20 cellular contexts compared by ENCODE assay signal in the genomic region with DNA sequence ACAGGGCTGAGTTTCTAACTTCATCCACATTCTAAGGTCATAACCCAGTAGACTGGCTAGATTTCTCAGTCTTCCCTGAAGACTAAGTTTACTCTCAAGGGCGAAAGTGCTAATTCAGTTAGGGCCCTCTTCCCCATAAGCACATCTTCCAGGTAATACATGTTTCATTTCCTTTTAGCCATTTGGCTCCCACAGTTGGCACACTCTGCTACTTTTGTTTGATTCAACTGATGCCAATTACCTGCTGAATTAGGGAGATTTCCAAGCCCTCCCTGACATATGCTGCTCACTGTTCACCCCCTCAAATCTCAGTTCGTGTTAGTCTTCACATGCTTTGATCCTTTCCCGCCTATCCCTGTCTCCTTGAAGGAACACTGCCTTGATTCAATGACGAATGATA. TPM values are rescaled to one million over a fixed set of nuclear protein-coding genes. Genes with fewer than 3 reads are reported as not detected.
DNase-seq lines count a peak whose midpoint lies in the region; ATAC-seq and TF ChIP-seq lines count a peak whose summit lies in the region.
"Had no signal": no experiment of that assay in that cellular context is flagged by ENCODE, and none has a peak within 500 bp of the region (broad histone marks: within the 10 kb centered on the region; RNA-seq: fewer than 3 reads in every experiment).

No MANE protein-coding gene starts in this region.

- H3K27me3 ChIP-seq in IMR-90 (ENCODE audit: control insufficient read depth, insufficient read depth, low read length) (no peaks in the 10 kb centered on the region; the same call in 1 of the 2 replicates), lower lobe of right lung (ENCODE audit: low read depth) (no peaks in the 10 kb centered on the region)
- H3K27me3 ChIP-seq: BLaER1 had no signal

- H3K4me3 ChIP-seq in IMR-90 (ENCODE audit: insufficient read depth, low read depth, low read length) (no peak overlapping the region), lower lobe of right lung (no peak overlapping the region)
- H3K4me3 ChIP-seq: BLaER1, GM12878, GM23338, HAP-1 had no signal

- H4K5ac ChIP-seq in IMR-90 (ENCODE audit: low read depth, low read length), result no peak overlapping the region

- POLR2A ChIA-PET in IMR-90 (lab: Charles Lee; ENCODE audit: unreplicated experiment), result no interaction called here

- H4K8ac ChIP-seq in IMR-90 (ENCODE audit: low read depth in 2 of 2, low read length in 2 of 2), result no peak overlapping the region

- no TSS peak for BruUV-seq in IMR-90 (replicated peaks; lab: Mats Ljungman, UMichigan)

- H3K4me2 ChIP-seq in IMR-90 (ENCODE audit: low read depth, low read length), result no peak overlapping the region
- H3K4me2 ChIP-seq: BLaER1, GM23338 had no signal

- no peaks in the 10 kb centered on the region for H4K20me1 ChIP-seq in IMR-90 (ENCODE audit: insufficient read depth, low read length)
- H4K20me1 ChIP-seq: BLaER1 had no signal

- ATAC-seq in IMR-90 (ENCODE audit: low read depth), result no peak
- no peak for ATAC-seq in lower lobe of right lung
- ATAC-seq: CD8-positive, alpha-beta T cell; GM12878; GM23338 had no signal

- H3K4ac ChIP-seq in IMR-90 (ENCODE audit: low read depth, low read length), result no peak overlapping the region

- no peak overlapping the region for H3K23ac ChIP-seq in IMR-90 (ENCODE audit: low read depth, low read length)

- TF ChIP-seq CTCF in IMR-90 (conservative IDR thresholded peaks at IDR 0.05; ENCODE audit: low read depth, low read length) (no peak), lower lobe of right lung (IDR thresholded peaks at IDR 0.05) (no peak)

- H3K27ac ChIP-seq in IMR-90 (ENCODE audit: insufficient read depth, low read length) (no peak overlapping the region), lower lobe of right lung (no peak overlapping the region)
- H3K27ac ChIP-seq: 22Rv1, BLaER1, C4-2B had no signal

- H2BK20ac ChIP-seq in IMR-90 (ENCODE audit: low read depth, low read length), result 0 out of 2 replicates have a peak overlapping the region, but pooled peaks have one; percentile 10

- no peak overlapping the region for H3K18ac ChIP-seq in IMR-90 (ENCODE audit: low read depth, low read length)

- H3K4me1 ChIP-seq in IMR-90 (ENCODE audit: control insufficient read depth, insufficient read depth, low read length) (peaks cover 3% of the 10 kb centered on the region; the same call in 1 of the 2 replicates), lower lobe of right lung (no peaks in the 10 kb centered on the region)
- H3K4me1 ChIP-seq: BLaER1, Caco-2, HAP-1 had no signal

- no peaks in the 10 kb centered on the region for H3K79me1 ChIP-seq in IMR-90 (ENCODE audit: low read depth in 1 of 2, low read length in 2 of 2)

- H4K91ac ChIP-seq in IMR-90 (ENCODE audit: insufficient read depth, low read depth, low read length), result no peak overlapping the region

- intact Hi-C loops in IMR-90 (cut with micrococcal nuclease), result no loop called here
- intact Hi-C loops in lower lobe of right lung (cut with DNase I), result no loop called here

- H3K56ac ChIP-seq in IMR-90 (ENCODE audit: extremely low read depth, insufficient read depth, low read length), result no peak overlapping the region

- no peak overlapping the region for H2AK5ac ChIP-seq in IMR-90 (ENCODE audit: low read depth, low read length)

- no peak for TF ChIP-seq RAD21 in IMR-90 (IDR thresholded peaks at IDR 0.05; ENCODE audit: low read length)

- in situ Hi-C loops in IMR-90 (cut with MboI; ENCODE audit: low sequenced_read_pairs), result no loop called here

- no peak overlapping the region for H2AK9ac ChIP-seq in IMR-90 (replicated peaks; ENCODE audit: low read depth, low read length, poor library complexity)

- no peak overlapping the region for H2BK15ac ChIP-seq in IMR-90 (ENCODE audit: low read depth, low read length)

- no peak overlapping the region for H3K14ac ChIP-seq in IMR-90 (replicated peaks; ENCODE audit: low read depth, low read length)

- no peak overlapping the region for H2BK5ac ChIP-seq in IMR-90 (ENCODE audit: low read depth, low read length, poor library complexity, severe bottlenecking)

- no peaks in the 10 kb centered on the region for H3K9me1 ChIP-seq in IMR-90 (ENCODE audit: insufficient read depth, low read length)

- DNase-seq in NCI-H82 (lab: John Stamatoyannopoulos, UW) (peak; percentile 4), NCI-H82 treated with DMSO at 0.1 percent for 48 hours (lab: John Stamatoyannopoulos, UW; ENCODE audit: unreplicated experiment) (no peak), IMR-90 (no peak), cerebellar cortex (ENCODE audit: low spot score) (peak; percentile 66), lower lobe of right lung (no peak), NCI-H1694 (lab: John Stamatoyannopoulos, UW) (no peak)
- no peak for DNase-seq in activated effector memory CD4-positive, alpha-beta T cell treated with Interleukin-2 at 50 U/mL for 16 hours
- DNase-seq: Caco-2; CD4-positive, CD25-positive, alpha-beta regulatory T cell; CD8-positive, alpha-beta T cell; DMS153; DND-41; GDM1; HFFc6 had no signal

- no peak for TF ChIP-seq POLR2A in IMR-90 (IDR thresholded peaks at IDR 0.05; ENCODE audit: low read depth, low read length)

- H3K9me3 ChIP-seq in IMR-90 (ENCODE audit: control insufficient read depth, insufficient read depth, low read length) (no peaks in the 10 kb centered on the region), lower lobe of right lung (no peaks in the 10 kb centered on the region)
- H3K9me3 ChIP-seq: BLaER1, Caco-2, HAP-1 had no signal

- no peak overlapping the region for H2AFZ ChIP-seq in IMR-90 (replicated peaks; ENCODE audit: low read length, poor library complexity)
- H2AFZ ChIP-seq: GM23338 had no signal

- dilution Hi-C loops in IMR-90 (cut with HindIII; ENCODE audit: low sequenced_read_pairs, unreplicated experiment), result no loop called here

- H3K36me3 ChIP-seq in IMR-90 (ENCODE audit: control insufficient read depth, insufficient read depth, low read length) (no peaks in the 10 kb centered on the region), lower lobe of right lung (no peaks in the 10 kb centered on the region)
- H3K36me3 ChIP-seq: BLaER1, HAP-1 had no signal

- CTCF ChIA-PET in IMR-90 (lab: Yijun Ruan, JAX), result interaction anchor here (0.6 kb wide), 1 partner anchor 862 kb away, joined by 3 read pairs; no protein-coding TSS in a partner anchor

- no peak overlapping the region for H2BK120ac ChIP-seq in IMR-90 (ENCODE audit: low read depth, low read length)

- no peak overlapping the region for H3K9ac ChIP-seq in IMR-90 (ENCODE audit: low read depth, low read length)
- H3K9ac ChIP-seq: BLaER1 had no signal

- no CpG with 5 or more reads among the region's 4 CpGs for WGBS in IMR-90 (ENCODE audit: extremely low coverage in 2 of 2, insufficient read length in 1 of 2), 2 experiments

TF ChIP-seq in IMR-90, 13 proteins besides CTCF, POLR2A, EP300 and RAD21:
- no peak for TF ChIP-seq CHD1 (IDR thresholded peaks at IDR 0.05; ENCODE audit: low read depth, low read length)
- TF ChIP-seq NFE2L2 (IDR thresholded peaks at IDR 0.05; ENCODE audit: low read depth, low read length), result no peak
- TF ChIP-seq ELK1 (IDR thresholded peaks at IDR 0.05; ENCODE audit: borderline replicate concordance, low read depth, low read length), result no peak
- TF ChIP-seq MAZ (IDR thresholded peaks at IDR 0.05; ENCODE audit: borderline replicate concordance, low read depth, low read length), result no peak
- no peak for TF ChIP-seq SMC3 (IDR thresholded peaks at IDR 0.05; ENCODE audit: low read depth, low read length)
- TF ChIP-seq MAFK (IDR thresholded peaks at IDR 0.05; ENCODE audit: low read depth, low read length), result no peak
- TF ChIP-seq, protein P1, sequence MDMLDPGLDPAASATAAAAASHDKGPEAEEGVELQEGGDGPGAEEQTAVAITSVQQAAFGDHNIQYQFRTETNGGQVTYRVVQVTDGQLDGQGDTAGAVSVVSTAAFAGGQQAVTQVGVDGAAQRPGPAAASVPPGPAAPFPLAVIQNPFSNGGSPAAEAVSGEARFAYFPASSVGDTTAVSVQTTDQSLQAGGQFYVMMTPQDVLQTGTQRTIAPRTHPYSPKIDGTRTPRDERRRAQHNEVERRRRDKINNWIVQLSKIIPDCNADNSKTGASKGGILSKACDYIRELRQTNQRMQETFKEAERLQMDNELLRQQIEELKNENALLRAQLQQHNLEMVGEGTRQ (IDR thresholded peaks at IDR 0.05; ENCODE audit: low read depth, low read length), result no peak
- no peak for TF ChIP-seq MXI1 (IDR thresholded peaks at IDR 0.05; ENCODE audit: borderline replicate concordance, low read depth, low read length)
- TF ChIP-seq CEBPB (IDR thresholded peaks at IDR 0.05; ENCODE audit: low read depth, low read length), result no peak
- TF ChIP-seq RFX5 (IDR thresholded peaks at IDR 0.05; ENCODE audit: low read depth, low read length), result no peak
- no peak for TF ChIP-seq RCOR1 (IDR thresholded peaks at IDR 0.05; ENCODE audit: insufficient replicate concordance, low read length)

RNA-seq across cellular contexts. Expression of gene WDR17, which starts 17.0 kb away (rescaled TPM):
- total RNA-seq in IMR-90 (2012; rRNA removed), result 0.54 and 0.83 TPM in 2 replicates
- polyA plus RNA-seq in IMR-90 (2012; rRNA removed), result 0.19 and 0.53 TPM in 2 replicates
- polyA plus RNA-seq in IMR-90 (2012; cell fraction: cytosol; rRNA removed), result 0.07 and 0.09 TPM in 2 replicates
- polyA plus RNA-seq in IMR-90 (2012; cell fraction: nucleus; rRNA removed; ENCODE audit: low replicate concordance), result 0.29 and 1.2 TPM in 2 replicates
- total RNA-seq in lower lobe of right lung, result 5.6 TPM
- total RNA-seq: HFFc6 had no signal

Comparison
In these comparisons a context has a peak if more than half of its experiments do, and no peak if none do; other contexts are left out.
1. DNase-seq: peak in NCI-H82 (single experiment) and cerebellar cortex (single experiment); none in NCI-H82 treated with DMSO at 0.1 percent for 48 hours (single experiment), IMR-90 (single experiment), lower lobe of right lung (single experiment), NCI-H1694 (single experiment) and activated effector memory CD4-positive, alpha-beta T cell treated with Interleukin-2 at 50 U/mL for 16 hours (single experiment).